Comparison of ENCODE assay signal across 30 cellular contexts in the genomic region with DNA sequence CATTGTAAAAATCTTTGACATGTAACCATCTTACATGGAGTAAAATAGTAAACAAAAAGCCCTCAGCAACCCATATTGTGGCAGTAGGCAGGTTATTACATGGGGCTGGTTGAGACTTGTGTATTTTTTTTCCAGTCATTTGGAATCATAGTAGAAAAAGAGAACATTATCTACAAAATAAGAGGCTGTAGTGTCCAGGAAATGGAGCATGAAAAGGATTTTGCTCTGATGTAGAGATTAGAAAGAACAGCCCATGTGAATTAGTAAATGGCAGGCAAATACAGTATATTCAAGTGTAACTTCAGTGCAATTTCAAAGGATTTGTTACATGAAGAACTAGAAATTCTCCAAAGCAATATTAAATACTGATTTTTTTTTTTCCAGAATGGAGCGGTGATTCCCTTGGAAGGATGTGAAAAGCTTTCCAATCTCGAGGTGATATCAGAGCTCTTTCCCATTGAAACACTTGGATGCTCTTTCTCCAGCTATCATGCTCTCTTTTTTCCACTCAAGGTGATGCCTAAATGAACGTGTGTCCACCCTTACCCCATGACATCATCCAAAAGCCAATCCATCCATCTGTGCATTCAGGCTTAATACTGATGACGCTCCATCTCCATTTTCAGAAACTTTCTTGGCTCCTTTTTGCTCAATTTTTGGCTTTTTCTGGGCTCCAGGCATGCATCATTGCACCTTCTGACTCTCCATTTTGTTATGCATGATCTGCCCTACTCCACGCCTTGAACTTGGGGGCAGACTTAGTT.
"Had no signal": no experiment of that assay in that cellular context is flagged by ENCODE, and none has a peak within 500 bp of the region (broad histone marks: within the 10 kb centered on the region; RNA-seq: fewer than 3 reads in every experiment).

No MANE protein-coding gene starts in this region.

- H3K79me2 ChIP-seq: hepatocyte had no signal

- H2AFZ ChIP-seq: hepatocyte had no signal

- H3K27me3 Mint-ChIP-seq: activated CD4-positive, alpha-beta memory T cell treated with anti-CD3 and anti-CD28 coated beads for 36 hours; activated CD4-positive, alpha-beta T cell treated with anti-CD3 and anti-CD28 coated beads for 36 hours; activated CD4-positive, alpha-beta T cell treated with anti-CD3 and anti-CD28 coated beads, Interleukin-2, amount 10 ng/mL, durations not matched to agents 24 days and 14 days; activated naive CD4-positive, alpha-beta T cell treated with anti-CD3 and anti-CD28 coated beads, Interleukin-2, amount 10 ng/mL, durations not matched to agents 7 days and 5 days; activated naive CD8-positive, alpha-beta T cell treated with anti-CD3 and anti-CD28 coated beads, Interleukin-2, amount 10 ng/mL, durations not matched to agents 7 days and 5 days; activated T-cell treated with anti-CD3 and anti-CD28 coated beads, Interleukin-2, amount 50 U/mL, for 24 hours had no signal

- H3K27me3 ChIP-seq: ascending aorta, breast epithelium, cardiac muscle cell, colonic mucosa, esophagus squamous epithelium, gastroesophageal sphincter, hepatocyte had no signal

- H3K4me3 ChIP-seq: ascending aorta, breast epithelium, cardiac muscle cell, colonic mucosa, esophagus squamous epithelium, gastroesophageal sphincter, heart right ventricle, hepatocyte had no signal

- H3K36me3 ChIP-seq: ascending aorta, breast epithelium, cardiac muscle cell, colonic mucosa, esophagus squamous epithelium, gastroesophageal sphincter, heart right ventricle had no signal

- DNase-seq: activated CD4-positive, alpha-beta memory T cell treated with anti-CD3 and anti-CD28 coated beads for 36 hours; activated CD4-positive, alpha-beta T cell treated with anti-CD3 and anti-CD28 coated beads for 36 hours; activated CD4-positive, alpha-beta T cell treated with anti-CD3 and anti-CD28 coated beads, Interleukin-2, amount 10 ng/mL, durations not matched to agents 24 days and 14 days; activated CD4-positive, CD25-positive, alpha-beta regulatory T cell; activated CD4-positive, CD25-positive, alpha-beta regulatory T cell treated with anti-CD3 and anti-CD28 coated beads, Interleukin-2, amount 50 U/mL, for 72 hours; activated CD8-positive, alpha-beta memory T cell treated with anti-CD3 and anti-CD28 coated beads, Interleukin-2, amount 50 U/mL, for 48 hours; activated gamma-delta T cell; activated naive CD4-positive, alpha-beta T cell; activated naive CD4-positive, alpha-beta T cell treated with anti-CD3 and anti-CD28 coated beads, Interleukin-2, amount 10 ng/mL, durations not matched to agents 7 days and 5 days; activated naive CD8-positive, alpha-beta T cell treated with anti-CD3 and anti-CD28 coated beads, Interleukin-2, amount 10 ng/mL, durations not matched to agents 7 days and 5 days; activated T-cell treated with anti-CD3 and anti-CD28 coated beads for 4 hours; activated T-cell treated with anti-CD3 and anti-CD28 coated beads, Interleukin-2, amount 50 U/mL, for 24 hours; activated T-cell treated with anti-CD3 and anti-CD28 coated beads, Interleukin-2, amount 50 U/mL, for 72 hours; central memory CD4-positive, alpha-beta T cell; cerebellar nuclear complex; colonic mucosa; effector CD8-positive, alpha-beta T cell; esophagus squamous epithelium; foreskin melanocyte; heart right ventricle had no signal

- H3K4me3 Mint-ChIP-seq: activated CD4-positive, alpha-beta memory T cell treated with anti-CD3 and anti-CD28 coated beads for 36 hours; activated CD4-positive, alpha-beta T cell treated with anti-CD3 and anti-CD28 coated beads for 36 hours; activated CD4-positive, alpha-beta T cell treated with anti-CD3 and anti-CD28 coated beads, Interleukin-2, amount 10 ng/mL, durations not matched to agents 24 days and 14 days; activated naive CD4-positive, alpha-beta T cell treated with anti-CD3 and anti-CD28 coated beads, Interleukin-2, amount 10 ng/mL, durations not matched to agents 7 days and 5 days; activated naive CD8-positive, alpha-beta T cell treated with anti-CD3 and anti-CD28 coated beads, Interleukin-2, amount 10 ng/mL, durations not matched to agents 7 days and 5 days; activated T-cell treated with anti-CD3 and anti-CD28 coated beads, Interleukin-2, amount 50 U/mL, for 24 hours; activated T-cell treated with anti-CD3 and anti-CD28 coated beads, Interleukin-2, amount 50 U/mL, for 72 hours; brain had no signal

- H3K27ac Mint-ChIP-seq: activated CD4-positive, alpha-beta memory T cell treated with anti-CD3 and anti-CD28 coated beads for 36 hours; activated CD4-positive, alpha-beta T cell treated with anti-CD3 and anti-CD28 coated beads for 36 hours; activated CD4-positive, alpha-beta T cell treated with anti-CD3 and anti-CD28 coated beads, Interleukin-2, amount 10 ng/mL, durations not matched to agents 24 days and 14 days; activated naive CD4-positive, alpha-beta T cell treated with anti-CD3 and anti-CD28 coated beads, Interleukin-2, amount 10 ng/mL, durations not matched to agents 7 days and 5 days; activated naive CD4-positive, alpha-beta T cell treated with anti-CD3 and anti-CD28 coated beads, Interleukin-2, amount 50 U/mL, for 72 hours; activated naive CD8-positive, alpha-beta T cell treated with anti-CD3 and anti-CD28 coated beads, Interleukin-2, amount 10 ng/mL, durations not matched to agents 7 days and 5 days; activated T-cell treated with anti-CD3 and anti-CD28 coated beads, Interleukin-2, amount 50 U/mL, for 24 hours; activated T-cell treated with anti-CD3 and anti-CD28 coated beads, Interleukin-2, amount 50 U/mL, for 72 hours; brain had no signal

- H3K4me1 ChIP-seq: ascending aorta, breast epithelium, colonic mucosa, esophagus squamous epithelium, gastroesophageal sphincter, heart right ventricle had no signal

- H3K9me3 ChIP-seq: ascending aorta, colonic mucosa had no signal

- H3K27ac ChIP-seq: ascending aorta, breast epithelium, cardiac muscle cell, colonic mucosa, epithelial cell of prostate, esophagus squamous epithelium, gastroesophageal sphincter, heart right ventricle, hepatocyte had no signal

- H3K4me1 Mint-ChIP-seq: activated CD4-positive, alpha-beta T cell treated with anti-CD3 and anti-CD28 coated beads for 36 hours; activated CD4-positive, alpha-beta T cell treated with anti-CD3 and anti-CD28 coated beads, Interleukin-2, amount 10 ng/mL, durations not matched to agents 24 days and 14 days; activated naive CD4-positive, alpha-beta T cell treated with anti-CD3 and anti-CD28 coated beads, Interleukin-2, amount 10 ng/mL, durations not matched to agents 7 days and 5 days; activated naive CD8-positive, alpha-beta T cell treated with anti-CD3 and anti-CD28 coated beads, Interleukin-2, amount 10 ng/mL, durations not matched to agents 7 days and 5 days; brain had no signal

- H3K4me2 ChIP-seq: hepatocyte had no signal

- FAIRE-seq: endometrium, endothelial cell of umbilical vein had no signal

- ATAC-seq: activated CD4-positive, alpha-beta T cell treated with anti-CD3 and anti-CD28 coated beads for 36 hours; activated naive CD4-positive, alpha-beta T cell treated with anti-CD3 and anti-CD28 coated beads, Interleukin-2, amount 50 U/mL, for 72 hours; activated T-cell treated with anti-CD3 and anti-CD28 coated beads, Interleukin-2, amount 50 U/mL, for 72 hours; gastroesophageal sphincter; heart right ventricle had no signal
